Comparison of ENCODE assay signal across 25 cellular contexts in genomic region chr6:161835426-161836029, GRCh38.
DNase-seq lines count a peak whose midpoint lies in the region; ATAC-seq and TF ChIP-seq lines count a peak whose summit lies in the region.
"Had no signal": no experiment of that assay in that cellular context is flagged by ENCODE, and none has a peak within 500 bp of the region (broad histone marks: within the 10 kb centered on the region; RNA-seq: fewer than 3 reads in every experiment).

No MANE protein-coding gene starts in this region.

- H2BK120ac ChIP-seq in neuronal stem cell (ENCODE audit: low read depth, low read length), result no peak overlapping the region

- H3K4me3 ChIP-seq in GM23248 (no peak overlapping the region), endodermal cell (ENCODE audit: low read length) (no peak overlapping the region), neuronal stem cell (ENCODE audit: low read length in 2 of 2) (no peak overlapping the region)
- H3K4me3 ChIP-seq: gastroesophageal sphincter, prostate gland, SJCRH30 had no signal

- no peaks in the 10 kb centered on the region for H3K9me3 ChIP-seq in GM23248 (ENCODE audit: low read depth)
- no peaks in the 10 kb centered on the region for H3K9me3 ChIP-seq in endodermal cell (ENCODE audit: control insufficient read depth, low read length)
- H3K9me3 ChIP-seq in neuronal stem cell (replicated peaks in 1 of 2; ENCODE audit: control insufficient read depth in 2 of 2, insufficient read depth in 1 of 2, low read depth in 1 of 2, low read length in 2 of 2), result no peaks in the 10 kb centered on the region
- H3K9me3 ChIP-seq: gastroesophageal sphincter, prostate gland, SJCRH30 had no signal

- ATAC-seq in stimulated activated memory B cell treated with anti-CD40 and anti-IgM and Interleukin-4, amounts not matched to agents 10 μg/mL and 1 μg/mL and 100 μg/mL, for 72 hours, result no peak
- ATAC-seq: gastroesophageal sphincter; naive thymus-derived CD4-positive, alpha-beta T cell; PC-3; WTC11 had no signal

- H3K4ac ChIP-seq in neuronal stem cell (ENCODE audit: low read length), result no peak overlapping the region

- H3K79me2 ChIP-seq in GM23248 (ENCODE audit: insufficient read depth), result no peaks in the 10 kb centered on the region

- H3K27ac ChIP-seq in GM23248 (no peak overlapping the region), endodermal cell (ENCODE audit: low read depth, low read length) (no peak overlapping the region), neuronal stem cell (replicated peaks; ENCODE audit: low read length) (no peak overlapping the region)
- H3K27ac ChIP-seq: gastroesophageal sphincter, prostate gland, SJCRH30 had no signal

- H3K27me3 Mint-ChIP-seq in endodermal cell (ENCODE audit: insufficient read depth), result no peaks in the 10 kb centered on the region
- no peaks in the 10 kb centered on the region for H3K27me3 Mint-ChIP-seq in stimulated activated memory B cell treated with anti-CD40 and anti-IgM and Interleukin-4, amounts not matched to agents 10 μg/mL and 1 μg/mL and 100 μg/mL, for 72 hours
- H3K27me3 Mint-ChIP-seq: naive thymus-derived CD4-positive, alpha-beta T cell had no signal

- no peak overlapping the region for H3K23ac ChIP-seq in neuronal stem cell (ENCODE audit: low read depth, low read length, poor library complexity)

- DNase-seq in GM23248 (peak; percentile 30), NCI-H69 (lab: John Stamatoyannopoulos, UW) (peak; percentile 45), endodermal cell (peak; percentile 50), neuronal stem cell (ENCODE audit: low spot score) (no peak), AG08395 (ENCODE audit: low spot score) (no peak), NCI-H1694 treated with DMSO at 0.1 percent for 48 hours (lab: John Stamatoyannopoulos, UW) (no peak), ureter (ENCODE audit: low spot score) (no peak)
- DNase-seq: activated CD4-positive, alpha-beta T cell treated with anti-CD3 and anti-CD28 coated beads, Interleukin-2, amount 50 U/mL, for 4 hours; activated gamma-delta T cell; activated T-cell treated with anti-CD3 and anti-CD28 coated beads for 4 hours; central memory CD4-positive, alpha-beta T cell; COR-L47; kidney glomerular epithelial cell; mesendoderm; MV-4-11; naive thymus-derived CD4-positive, alpha-beta T cell; NCI-H2081 treated with DMSO at 0.1 percent for 48 hours; NCI-H526; PC-3; stimulated activated CD4-positive, alpha-beta T cell treated with anti-CD3 and anti-CD28 coated beads, Interleukin-12 subunit alpha, Interleukin-12 subunit beta, amount 100 ng/mL, for 4 hours had no signal

- peaks cover 44% of the 10 kb centered on the region for H3K4me1 Mint-ChIP-seq in endodermal cell
- H3K4me1 Mint-ChIP-seq in stimulated activated memory B cell treated with anti-CD40 and anti-IgM and Interleukin-4, amounts not matched to agents 10 μg/mL and 1 μg/mL and 100 μg/mL, for 72 hours, result no peaks in the 10 kb centered on the region
- H3K4me1 Mint-ChIP-seq: naive thymus-derived CD4-positive, alpha-beta T cell had no signal

- no peak overlapping the region for H2BK12ac ChIP-seq in neuronal stem cell (ENCODE audit: low read length)

- 10 to 12% methylated on average over 17 of the region's 17 CpGs for WGBS in GM23248 (ENCODE audit: low coverage in 1 of 2, low lambda C conversion rate in 2 of 2, missing lambda C conversion rate in 2 of 2), 2 experiments
- 72 to 81% methylated on average over 12 to 17 of the region's 17 CpGs for WGBS in endodermal cell (ENCODE audit: insufficient coverage in 1 of 2, insufficient read length in 1 of 2), 2 experiments
- no CpG with 5 or more reads among the region's 17 CpGs for WGBS in neuronal stem cell (ENCODE audit: extremely low coverage in 2 of 2, insufficient read length in 2 of 2, insufficient replicate concordance in 1 of 2), 2 donors

- no peak overlapping the region for H2AK5ac ChIP-seq in neuronal stem cell (ENCODE audit: low read depth, low read length)

- no peak overlapping the region for H3K14ac ChIP-seq in neuronal stem cell (ENCODE audit: low read length)

- in situ Hi-C loops in GM23248 (cut with MboI), result no loop called here

- H4K20me1 ChIP-seq in GM23248 (ENCODE audit: insufficient read depth), result no peaks in the 10 kb centered on the region

- H2BK5ac ChIP-seq in neuronal stem cell (ENCODE audit: low read length), result no peak overlapping the region

- H3K9me2 ChIP-seq in GM23248 (ENCODE audit: insufficient read depth), result no peaks in the 10 kb centered on the region

- H3K9ac ChIP-seq in GM23248, result no peak overlapping the region
- no peak overlapping the region for H3K9ac ChIP-seq in endodermal cell (ENCODE audit: extremely low read depth, low read length, poor library complexity, severe bottlenecking)
- no peak overlapping the region for H3K9ac ChIP-seq in neuronal stem cell (ENCODE audit: low read depth, low read length, poor library complexity)

- no peak overlapping the region for H4K8ac ChIP-seq in neuronal stem cell (ENCODE audit: low read depth, low read length)

- H3K27ac Mint-ChIP-seq in endodermal cell, result no peak overlapping the region
- H3K27ac Mint-ChIP-seq in stimulated activated memory B cell treated with anti-CD40 and anti-IgM and Interleukin-4, amounts not matched to agents 10 μg/mL and 1 μg/mL and 100 μg/mL, for 72 hours, result no peak overlapping the region
- H3K27ac Mint-ChIP-seq: naive thymus-derived CD4-positive, alpha-beta T cell; WTC11 had no signal

- H3K18ac ChIP-seq in neuronal stem cell (ENCODE audit: low read length), result peak overlapping the region; percentile 58

- no peaks in the 10 kb centered on the region for H3F3A ChIP-seq in GM23248 (ENCODE audit: insufficient read depth)

- H3K79me1 ChIP-seq in neuronal stem cell (ENCODE audit: low read depth, low read length), result no peaks in the 10 kb centered on the region

- H3K4me3 Mint-ChIP-seq in endodermal cell, result no peak overlapping the region
- H3K4me3 Mint-ChIP-seq in stimulated activated memory B cell treated with anti-CD40 and anti-IgM and Interleukin-4, amounts not matched to agents 10 μg/mL and 1 μg/mL and 100 μg/mL, for 72 hours, result no peak overlapping the region
- H3K4me3 Mint-ChIP-seq: naive thymus-derived CD4-positive, alpha-beta T cell; WTC11 had no signal

- H3K36me3 Mint-ChIP-seq in endodermal cell (ENCODE audit: low read depth), result no peaks in the 10 kb centered on the region
- no peaks in the 10 kb centered on the region for H3K36me3 Mint-ChIP-seq in stimulated activated memory B cell treated with anti-CD40 and anti-IgM and Interleukin-4, amounts not matched to agents 10 μg/mL and 1 μg/mL and 100 μg/mL, for 72 hours
- H3K36me3 Mint-ChIP-seq: WTC11 had no signal

- H3K36me3 ChIP-seq in GM23248 (ENCODE audit: low read depth), result no peaks in the 10 kb centered on the region
- no peaks in the 10 kb centered on the region for H3K36me3 ChIP-seq in endodermal cell (ENCODE audit: control insufficient read depth, insufficient read depth, low read length)
- no peaks in the 10 kb centered on the region for H3K36me3 ChIP-seq in neuronal stem cell (replicated peaks in 1 of 2; ENCODE audit: control insufficient read depth in 2 of 2, insufficient read depth in 2 of 2, low read length in 2 of 2)
- H3K36me3 ChIP-seq: gastroesophageal sphincter, prostate gland, SJCRH30 had no signal

- no peaks in the 10 kb centered on the region for H3K9me3 Mint-ChIP-seq in endodermal cell
- H3K9me3 Mint-ChIP-seq in stimulated activated memory B cell treated with anti-CD40 and anti-IgM and Interleukin-4, amounts not matched to agents 10 μg/mL and 1 μg/mL and 100 μg/mL, for 72 hours, result no peaks in the 10 kb centered on the region
- H3K9me3 Mint-ChIP-seq: WTC11 had no signal

- no peak overlapping the region for H2AFZ ChIP-seq in GM23248
- peak overlapping the region; percentile 8 for H2AFZ ChIP-seq in neuronal stem cell (ENCODE audit: low read length)

- no peak overlapping the region for H3K4me2 ChIP-seq in GM23248 (ENCODE audit: unreplicated experiment)
- H3K4me2 ChIP-seq in neuronal stem cell (ENCODE audit: insufficient read depth, low read length, poor library complexity, severe bottlenecking), result no peak overlapping the region

- no peak overlapping the region for H2BK15ac ChIP-seq in neuronal stem cell (ENCODE audit: low read length)

- H4K91ac ChIP-seq in neuronal stem cell (ENCODE audit: low read depth, low read length, poor library complexity), result no peak overlapping the region

- H3K4me1 ChIP-seq in GM23248 (ENCODE audit: insufficient read depth) (no peaks in the 10 kb centered on the region), endodermal cell (ENCODE audit: control insufficient read depth, insufficient read depth, low read length) (no peaks in the 10 kb centered on the region), neuronal stem cell (ENCODE audit: control insufficient read depth in 2 of 2, insufficient read depth in 1 of 2, low read depth in 1 of 2, low read length in 2 of 2) (peaks cover 10 to 12% of the 10 kb centered on the region in 2 donors)
- H3K4me1 ChIP-seq: gastroesophageal sphincter, prostate gland, SJCRH30 had no signal

- no peaks in the 10 kb centered on the region for H3K27me3 ChIP-seq in GM23248 (replicated peaks; ENCODE audit: insufficient read depth)
- no peaks in the 10 kb centered on the region for H3K27me3 ChIP-seq in endodermal cell (ENCODE audit: control insufficient read depth, insufficient read depth, low read length, poor library complexity, severe bottlenecking)
- no peaks in the 10 kb centered on the region for H3K27me3 ChIP-seq in neuronal stem cell (ENCODE audit: control insufficient read depth in 3 of 3, insufficient read depth in 3 of 3, low read depth in 1 of 3, low read length in 3 of 3)
- H3K27me3 ChIP-seq: gastroesophageal sphincter had no signal

- TF ChIP-seq CTCF in endodermal cell (conservative IDR thresholded peaks at IDR 0.05), result peak; percentile 33

Comparison
In these comparisons a context has a peak if more than half of its experiments do, and no peak if none do; other contexts are left out.
1. DNase-seq: peak in GM23248 (single experiment), NCI-H69 (single experiment) and endodermal cell (single experiment); none in neuronal stem cell (single experiment), AG08395 (single experiment), NCI-H1694 treated with DMSO at 0.1 percent for 48 hours (single experiment) and ureter (single experiment).